Comparison of ENCODE assay signal across 12 cellular contexts in the genomic region with DNA sequence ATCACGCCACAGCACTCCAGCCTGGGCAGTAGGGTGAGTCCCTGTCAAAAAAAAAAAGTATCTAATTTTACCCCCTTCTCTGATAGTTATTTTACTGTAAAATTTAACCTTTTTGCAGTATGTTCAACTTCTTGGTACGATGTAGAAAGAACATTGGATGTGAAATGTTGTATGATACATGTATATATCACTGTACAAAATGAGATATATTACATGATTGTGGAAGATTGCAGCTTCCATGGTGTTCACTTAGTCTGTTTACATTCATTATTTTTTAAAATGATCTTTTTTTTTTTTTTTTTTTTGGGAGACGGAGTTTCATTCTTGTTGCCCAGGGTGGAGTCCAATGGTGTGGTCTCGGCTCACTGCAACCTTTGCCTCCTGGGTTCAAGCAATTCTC.
DNase-seq lines count a peak whose midpoint lies in the region; ATAC-seq and TF ChIP-seq lines count a peak whose summit lies in the region.
"Had no signal": no experiment of that assay in that cellular context is flagged by ENCODE, and none has a peak within 500 bp of the region (broad histone marks: within the 10 kb centered on the region; RNA-seq: fewer than 3 reads in every experiment).

No MANE protein-coding gene starts in this region.

- H3K4me3 ChIP-seq in fibroblast of pulmonary artery (replicated peaks; ENCODE audit: low read depth, low read length): peak overlapping the region; percentile 19
- H3K4me3 ChIP-seq: cardiac muscle cell had no signal

- no peaks in the 10 kb centered on the region for H3K9me3 Mint-ChIP-seq in T-helper 1 cell treated with Interleukin-12 subunit alpha and Interleukin-12 subunit beta and Interleukin-4 antibody, amounts not matched to agents 30 μg/mL and 1 μg/mL, for 36 hours
- H3K9me3 Mint-ChIP-seq in stimulated activated effector memory CD8-positive, alpha-beta T cell treated with anti-CD3 and anti-CD28 coated beads, Interleukin-12 subunit alpha, Interleukin-12 subunit beta, amount 100 ng/mL, for 72 hours: no peaks in the 10 kb centered on the region

- DNase-seq in T-helper 1 cell (no peak), RWPE1 (ENCODE audit: low spot score) (no peak), fibroblast of pulmonary artery (ENCODE audit: low read depth) (no peak), middle frontal gyrus (ENCODE audit: extremely low spot score, low spot score) (no peak), OCI-M2 (lab: John Stamatoyannopoulos, UW; ENCODE audit: unreplicated experiment) (no peak), NCI-H524 (lab: John Stamatoyannopoulos, UW) (no peak)
- DNase-seq in stimulated activated effector memory CD8-positive, alpha-beta T cell treated with anti-CD3 and anti-CD28 coated beads, Interleukin-12 subunit alpha, Interleukin-12 subunit beta, amount 100 ng/mL, for 72 hours (ENCODE audit: low spot score in 2 of 2): no peak
- DNase-seq: NCI-H1694 treated with DMSO at 0.1 percent for 48 hours, retina, T1000 had no signal

- POLR2A ChIA-PET in RWPE1 (lab: Yijun Ruan, JAX; ENCODE audit: low non-redundant PET): interaction anchor here (1.7 kb wide), 1 partner anchor 68 kb away, joined by 4 read pairs; a partner anchor contains a TSS

- H3K27ac ChIP-seq in RWPE1: peak overlapping the region; percentile 48

- TF ChIP-seq CTCF in RWPE1 (conservative IDR thresholded peaks at IDR 0.05; ENCODE audit: low read depth) (no peak), fibroblast of pulmonary artery (IDR thresholded peaks at IDR 0.05; ENCODE audit: low read length, missing control alignments) (no peak)

- no peak overlapping the region for H3K27ac Mint-ChIP-seq in T-helper 1 cell treated with Interleukin-12 subunit alpha and Interleukin-12 subunit beta and Interleukin-4 antibody, amounts not matched to agents 30 μg/mL and 1 μg/mL, for 36 hours
- H3K27ac Mint-ChIP-seq in stimulated activated effector memory CD8-positive, alpha-beta T cell treated with anti-CD3 and anti-CD28 coated beads, Interleukin-12 subunit alpha, Interleukin-12 subunit beta, amount 100 ng/mL, for 72 hours: no peak overlapping the region

- peaks cover 23% of the 10 kb centered on the region for H3K36me3 Mint-ChIP-seq in T-helper 1 cell treated with Interleukin-12 subunit alpha and Interleukin-12 subunit beta and Interleukin-4 antibody, amounts not matched to agents 30 μg/mL and 1 μg/mL, for 36 hours (ENCODE audit: low read depth)
- H3K36me3 Mint-ChIP-seq in stimulated activated effector memory CD8-positive, alpha-beta T cell treated with anti-CD3 and anti-CD28 coated beads, Interleukin-12 subunit alpha, Interleukin-12 subunit beta, amount 100 ng/mL, for 72 hours: peaks cover 98% of the 10 kb centered on the region

- peaks cover 39% of the 10 kb centered on the region for H3K4me1 Mint-ChIP-seq in T-helper 1 cell treated with Interleukin-12 subunit alpha and Interleukin-12 subunit beta and Interleukin-4 antibody, amounts not matched to agents 30 μg/mL and 1 μg/mL, for 36 hours (ENCODE audit: low read depth)
- H3K4me1 Mint-ChIP-seq in stimulated activated effector memory CD8-positive, alpha-beta T cell treated with anti-CD3 and anti-CD28 coated beads, Interleukin-12 subunit alpha, Interleukin-12 subunit beta, amount 100 ng/mL, for 72 hours: peaks cover 40% of the 10 kb centered on the region

- no peak for ATAC-seq in stimulated activated effector memory CD8-positive, alpha-beta T cell treated with anti-CD3 and anti-CD28 coated beads, Interleukin-12 subunit alpha, Interleukin-12 subunit beta, amount 100 ng/mL, for 72 hours

- H3K4me3 Mint-ChIP-seq in T-helper 1 cell treated with Interleukin-12 subunit alpha and Interleukin-12 subunit beta and Interleukin-4 antibody, amounts not matched to agents 30 μg/mL and 1 μg/mL, for 36 hours: peak overlapping the region; percentile 34
- peak overlapping the region; percentile 3 for H3K4me3 Mint-ChIP-seq in stimulated activated effector memory CD8-positive, alpha-beta T cell treated with anti-CD3 and anti-CD28 coated beads, Interleukin-12 subunit alpha, Interleukin-12 subunit beta, amount 100 ng/mL, for 72 hours

- CTCF ChIA-PET in RWPE1 (lab: Yijun Ruan, JAX): interaction anchor here (0.5 to 1.6 kb wide), 3 partner anchors 8 to 119 kb away, joined by 3 to 5 read pairs (median 3); no protein-coding TSS in a partner anchor

- no peaks in the 10 kb centered on the region for H3K27me3 Mint-ChIP-seq in T-helper 1 cell treated with Interleukin-12 subunit alpha and Interleukin-12 subunit beta and Interleukin-4 antibody, amounts not matched to agents 30 μg/mL and 1 μg/mL, for 36 hours (ENCODE audit: low read depth)
